22 cellular contexts compared by ENCODE assay signal in genomic region chr20:62769346-62770071, GRCh38. TPM values are rescaled to one million over a fixed set of nuclear protein-coding genes. Genes with fewer than 3 reads are reported as not detected.
DNase-seq lines count a peak whose midpoint lies in the region; ATAC-seq, FAIRE-seq and TF ChIP-seq lines count a peak whose summit lies in the region.
"Had no signal": no experiment of that assay in that cellular context is flagged by ENCODE, and none has a peak within 500 bp of the region (broad histone marks: within the 10 kb centered on the region; RNA-seq: fewer than 3 reads in every experiment).

No MANE protein-coding gene starts in this region.

- peak overlapping the region in 2 of 7 donors; percentile 55 to 68 for H3K27ac Mint-ChIP-seq in CD14-positive monocyte
- H3K27ac Mint-ChIP-seq: activated naive CD8-positive, alpha-beta T cell treated with anti-CD3 and anti-CD28 coated beads, Interleukin-2, amount 10 ng/mL, durations not matched to agents 7 days and 5 days; stimulated activated naive CD8-positive, alpha-beta T cell treated with anti-CD3 and anti-CD28 coated beads, Interleukin-15, Interleukin-2, amounts not matched to agents 100 ng/mL and 50 ng/mL, for 24 hours; T-helper 1 cell treated with Interleukin-12 subunit alpha and Interleukin-12 subunit beta and Interleukin-4 antibody, amounts not matched to agents 30 μg/mL and 1 μg/mL, for 36 hours had no signal

- 32% methylated on average over 16 of the region's 16 CpGs for WGBS in K562 (ENCODE audit: insufficient coverage, low coverage, missing lambda C conversion rate)

- peaks cover 3 to 16% (median 10%) of the 10 kb centered on the region in 3 donors for H3K27me3 Mint-ChIP-seq in CD14-positive monocyte (ENCODE audit: low read depth in 3 of 3)
- H3K27me3 Mint-ChIP-seq: activated naive CD8-positive, alpha-beta T cell treated with anti-CD3 and anti-CD28 coated beads, Interleukin-2, amount 10 ng/mL, durations not matched to agents 7 days and 5 days; stimulated activated naive CD8-positive, alpha-beta T cell treated with anti-CD3 and anti-CD28 coated beads, Interleukin-15, Interleukin-2, amounts not matched to agents 100 ng/mL and 50 ng/mL, for 24 hours had no signal

- H4K20me1 ChIP-seq in K562 (replicated peaks; ENCODE audit: control insufficient read depth, insufficient read depth, low read length) (peaks cover 19% of the 10 kb centered on the region), osteoblast (ENCODE audit: insufficient read depth, low read length) (no peaks in the 10 kb centered on the region)

- H3K9me3 Mint-ChIP-seq in CD14-positive monocyte = no peaks in the 10 kb centered on the region
- H3K9me3 Mint-ChIP-seq: activated naive CD8-positive, alpha-beta T cell treated with anti-CD3 and anti-CD28 coated beads, Interleukin-2, amount 10 ng/mL, durations not matched to agents 7 days and 5 days; neural crest cell; stimulated activated naive CD8-positive, alpha-beta T cell treated with anti-CD3 and anti-CD28 coated beads, Interleukin-15, Interleukin-2, amounts not matched to agents 100 ng/mL and 50 ng/mL, for 24 hours; T-helper 1 cell treated with Interleukin-12 subunit alpha and Interleukin-12 subunit beta and Interleukin-4 antibody, amounts not matched to agents 30 μg/mL and 1 μg/mL, for 36 hours had no signal

- peak; percentile 36 for DNase-seq in CD14-positive monocyte (ENCODE audit: low spot score)
- DNase-seq in K562 (ENCODE audit: extremely low read depth in 1 of 4, low spot score in 3 of 4) = no peak
- DNase-seq in kidney = peak; percentile 59
- peak; percentile 83 for DNase-seq in osteoblast (ENCODE audit: insufficient read length, low spot score, missing footprints)
- no peak for DNase-seq in SJCRH30
- no peak for DNase-seq in activated CD8-positive, alpha-beta memory T cell treated with anti-CD3 and anti-CD28 coated beads for 24 hours
- DNase-seq in D721Med (ENCODE audit: insufficient read length, low spot score) = no peak
- DNase-seq: activated effector memory CD4-positive, alpha-beta T cell treated with anti-CD3 and anti-CD28 coated beads, Interleukin-2, amount 50 U/mL, for 16 hours; activated naive CD8-positive, alpha-beta T cell treated with anti-CD3 and anti-CD28 coated beads, Interleukin-2, amount 10 ng/mL, durations not matched to agents 7 days and 5 days; activated T-cell treated with anti-CD3 and anti-CD28 coated beads, Interleukin-2, amount 50 U/mL, for 1 hour; Caco-2; cerebellar nuclear complex; NCI-H2029 treated with DMSO at 0.1 percent for 48 hours had no signal

- H3K4me2 ChIP-seq in K562 (ENCODE audit: insufficient read depth, low read length) (no peak overlapping the region), osteoblast (ENCODE audit: insufficient read depth, low read length) (no peak overlapping the region)

- H2AFZ ChIP-seq in K562 (ENCODE audit: low read depth, low read length) (no peak overlapping the region), osteoblast (ENCODE audit: low read length) (no peak overlapping the region)

- BruUV-seq in K562 (replicated peaks; lab: Mats Ljungman, UMichigan) = no TSS peak

- POLR2A ChIA-PET in K562 (lab: Yijun Ruan, JAX) = interaction anchor here (0.6 to 1.1 kb wide), 3 partner anchors 10 to 232 kb away, joined by 3 to 5 read pairs (median 3); no protein-coding TSS in a partner anchor

- CTCF ChIA-PET in K562 (lab: Yijun Ruan, JAX; ENCODE audit: low intra/inter-chr PET ratio) = no interaction called here

- H3K4me1 Mint-ChIP-seq in CD14-positive monocyte = peaks cover 27% of the 10 kb centered on the region

- peaks cover 0 to 54% of the 10 kb centered on the region in 2 experiments; a peak in 3 of 5 replicates for H3K4me1 ChIP-seq in K562 (replicated peaks in 1 of 2; ENCODE audit: control insufficient read depth in 2 of 2, insufficient read depth in 2 of 2, low read length in 2 of 2)
- peaks cover 0 to 37% of the 10 kb centered on the region in 2 donors for H3K4me1 ChIP-seq in kidney (ENCODE audit: control insufficient read depth in 1 of 2, insufficient read depth in 1 of 2, low read depth in 1 of 2, low read length in 2 of 2)
- no peaks in the 10 kb centered on the region for H3K4me1 ChIP-seq in osteoblast (ENCODE audit: insufficient read depth, low read length)
- H3K4me1 ChIP-seq in SJCRH30 = peaks cover 23% of the 10 kb centered on the region
- H3K4me1 ChIP-seq: prostate gland had no signal

- TF ChIP-seq RAD21 in K562 (CRISPR knock-in tag; conservative IDR thresholded peaks at IDR 0.05 in 1 of 2, IDR thresholded peaks at IDR 0.05 in 1 of 2) = no peak

- no peaks in the 10 kb centered on the region for H3K36me3 ChIP-seq in K562 (ENCODE audit: control insufficient read depth, insufficient read depth, low read length)
- H3K36me3 ChIP-seq in kidney (ENCODE audit: control insufficient read depth in 1 of 2, insufficient read depth in 2 of 2, low read length in 2 of 2) = no peaks in the 10 kb centered on the region
- H3K36me3 ChIP-seq in osteoblast (ENCODE audit: insufficient read depth, low read length) = no peaks in the 10 kb centered on the region
- no peaks in the 10 kb centered on the region for H3K36me3 ChIP-seq in SJCRH30
- H3K36me3 ChIP-seq: prostate gland had no signal

- H3K4me3 Mint-ChIP-seq in CD14-positive monocyte = no peak overlapping the region
- H3K4me3 Mint-ChIP-seq: activated naive CD8-positive, alpha-beta T cell treated with anti-CD3 and anti-CD28 coated beads, Interleukin-2, amount 10 ng/mL, durations not matched to agents 7 days and 5 days; neural crest cell; stimulated activated naive CD8-positive, alpha-beta T cell treated with anti-CD3 and anti-CD28 coated beads, Interleukin-15, Interleukin-2, amounts not matched to agents 100 ng/mL and 50 ng/mL, for 24 hours; T-helper 1 cell treated with Interleukin-12 subunit alpha and Interleukin-12 subunit beta and Interleukin-4 antibody, amounts not matched to agents 30 μg/mL and 1 μg/mL, for 36 hours had no signal

- no peaks in the 10 kb centered on the region for H3K9me3 ChIP-seq in K562 (replicated peaks; ENCODE audit: control insufficient read depth, insufficient read depth, low read depth, low read length)
- H3K9me3 ChIP-seq in kidney (ENCODE audit: control insufficient read depth in 1 of 2, low read length in 2 of 2) = no peaks in the 10 kb centered on the region
- H3K9me3 ChIP-seq in osteoblast (ENCODE audit: low read depth, low read length) = no peaks in the 10 kb centered on the region
- H3K9me3 ChIP-seq in SJCRH30 (replicated peaks) = no peaks in the 10 kb centered on the region
- H3K9me3 ChIP-seq: Caco-2, prostate gland had no signal

- peaks cover 4% of the 10 kb centered on the region for H3K9me1 ChIP-seq in K562 (ENCODE audit: control insufficient read depth, insufficient read depth, low read length)

- no peak for TF ChIP-seq CTCF in CD14-positive monocyte (IDR thresholded peaks at IDR 0.05)
- TF ChIP-seq CTCF in K562 (IDR thresholded peaks at IDR 0.05 in 2 of 3, conservative IDR thresholded peaks at IDR 0.05 in 1 of 3; ENCODE audit: insufficient read depth in 2 of 3, low read depth in 1 of 3, low read length in 3 of 3) = no peak
- no peak for TF ChIP-seq CTCF in kidney (IDR thresholded peaks at IDR 0.05; ENCODE audit: borderline replicate concordance, extremely low read depth, insufficient read depth)
- TF ChIP-seq CTCF in osteoblast (IDR thresholded peaks at IDR 0.05; ENCODE audit: extremely low read depth, low read depth, low read length) = no peak
- no peak for TF ChIP-seq CTCF in D721Med (IDR thresholded peaks at IDR 0.05; ENCODE audit: insufficient read depth, missing control alignments)

- no peak overlapping the region for H3K4me3 ChIP-seq in K562
- H3K4me3 ChIP-seq in kidney (ENCODE audit: low read length in 2 of 2) = no peak overlapping the region
- H3K4me3 ChIP-seq in osteoblast (ENCODE audit: insufficient read depth, low read length) = no peak overlapping the region
- no peak overlapping the region for H3K4me3 ChIP-seq in SJCRH30
- H3K4me3 ChIP-seq: lung, prostate gland had no signal

- TF ChIP-seq EP300 in K562 (IDR thresholded peaks at IDR 0.05; ENCODE audit: low read length) = no peak

- no peaks in the 10 kb centered on the region for H3K36me3 Mint-ChIP-seq in CD14-positive monocyte
- H3K36me3 Mint-ChIP-seq: activated naive CD8-positive, alpha-beta T cell treated with anti-CD3 and anti-CD28 coated beads, Interleukin-2, amount 10 ng/mL, durations not matched to agents 7 days and 5 days had no signal

- TF ChIP-seq POLR2A in K562 (conservative IDR thresholded peaks at IDR 0.05) = no peak

- intact Hi-C loops in CD14-positive monocyte (cut with micrococcal nuclease) (no loop called here), K562 (cut with micrococcal nuclease) (no loop called here), kidney (cut with DNase I) (no loop called here)

- FAIRE-seq in K562 (lab: Jason Lieb, UNC) (no peak), kidney (lab: Jason Lieb, UNC) (no peak), D721Med (lab: Jason Lieb, UNC) (no peak)
- FAIRE-seq: GM19239, islet of Langerhans, RCC 7860 had no signal

- peak overlapping the region in 1 of 2 experiments; percentile 14; a peak in 1 of 4 replicates for H3K9ac ChIP-seq in K562 (ENCODE audit: insufficient read depth in 1 of 2, low read depth in 2 of 2, low read length in 2 of 2)
- H3K9ac ChIP-seq in kidney (ENCODE audit: low read length in 2 of 2) = no peak overlapping the region

- in situ Hi-C loops in K562 (cut with MboI) = no loop called here

- H3K27me3 ChIP-seq in K562 (ENCODE audit: control insufficient read depth in 2 of 2, insufficient read depth in 2 of 2, low read length in 2 of 2) (peaks cover 0 to 18% of the 10 kb centered on the region in 2 experiments; a peak in 3 of 5 replicates), osteoblast (ENCODE audit: insufficient read depth, low read length) (peaks cover 13% of the 10 kb centered on the region), SJCRH30 (peaks cover 35% of the 10 kb centered on the region)

- ATAC-seq in K562 (no peak), HG03342 (IDR thresholded peaks at IDR 0.05; ENCODE audit: unreplicated experiment) (no peak)

- H3K79me2 ChIP-seq in K562 (ENCODE audit: control insufficient read depth, insufficient read depth, low read length) (no peaks in the 10 kb centered on the region), osteoblast (ENCODE audit: insufficient read depth, low read length) (no peaks in the 10 kb centered on the region)

- no peak overlapping the region for H3K27ac ChIP-seq in K562 (ENCODE audit: extremely low read depth, low read depth, low read length)
- H3K27ac ChIP-seq in kidney (ENCODE audit: low read depth in 2 of 2, low read length in 2 of 2) = no peak overlapping the region
- H3K27ac ChIP-seq in osteoblast (ENCODE audit: low read depth, low read length) = no peak overlapping the region
- no peak overlapping the region for H3K27ac ChIP-seq in SJCRH30
- H3K27ac ChIP-seq: prostate gland had no signal

RNA-seq across cellular contexts. Expression of gene MRGBP, which starts 26.8 kb away (rescaled TPM):
- polyA plus RNA-seq in CD14-positive monocyte = 10 to 100 TPM; 10.2 to 10.5 TPM
- total RNA-seq in K562 (2011; cell fraction: chromatin; rRNA removed; ENCODE audit: low replicate concordance) = 11.0 and 21.6 TPM in 2 replicates
- total RNA-seq in K562 (2011; cell fraction: nucleolus; rRNA removed) = 16.4 and 17.2 TPM in 2 replicates
- 12.8 and 15.0 TPM in 2 replicates for total RNA-seq in K562 (2011; cell fraction: nucleoplasm; rRNA removed)
- total RNA-seq in K562 (2014; rRNA removed) = 31.3 and 37.0 TPM in 2 replicates
- total RNA-seq in K562 (2014; rRNA removed; fragmentation: Illumina TruSeq; extraction: Trizol) = 18.1 TPM in 2 replicates
- 25.2 and 25.7 TPM in 2 replicates for total RNA-seq in K562 (2015; rRNA removed; fragmentation: Illumina TruSeq; extraction: Trizol)
- total RNA-seq in K562 (2021) = 25.1 and 26.1 TPM in 2 replicates
- polyA plus RNA-seq in K562 (2011; rRNA removed) = 18.7 and 20.7 TPM in 2 replicates
- polyA plus RNA-seq in K562 (2011; cell fraction: cytosol; rRNA removed) = 20.8 and 28.5 TPM in 2 replicates
- polyA plus RNA-seq in K562 (2011; cell fraction: nucleus; rRNA removed) = 27.0 and 39.1 TPM in 2 replicates
- polyA plus RNA-seq in K562 (2012) = 14.8 and 21.7 TPM in 2 replicates
- 18.4 and 21.0 TPM in 2 replicates for polyA plus RNA-seq in K562 (2014; fragmentation: Illumina TruSeq; extraction: Trizol)
- polyA plus RNA-seq in K562 (2014; fragmentation: Nextera tagmentation; extraction: Ambion mirVana) = 1 to 10 TPM; 1.9 to 2.8 TPM
- 26.3 and 26.7 TPM in 2 replicates for polyA plus RNA-seq in K562 (2014; rRNA removed)
- polyA minus RNA-seq in K562 (2011; rRNA and poly(A)+ RNA removed) = 12.7 and 15.7 TPM in 2 replicates
- 9.6 and 11.5 TPM in 2 replicates for polyA minus RNA-seq in K562 (2011; cell fraction: cytosol; rRNA and poly(A)+ RNA removed)
- 9.4 and 12.2 TPM in 2 replicates for polyA minus RNA-seq in K562 (2011; cell fraction: nucleus; rRNA and poly(A)+ RNA removed)
- 7.6 TPM for total RNA-seq in kidney
- 9.0 TPM for polyA plus RNA-seq in kidney (ENCODE audit: insufficient read depth, low read depth, low replicate concordance)
- 14.1 and 15.2 TPM in 2 replicates for total RNA-seq in osteoblast
- 52.5 and 57.4 TPM in 2 replicates for total RNA-seq in SJCRH30 (2014; rRNA removed; shearing (Covaris generic))

RNA-seq across cellular contexts. Expression of gene OGFR, which starts 35.1 kb away (rescaled TPM):
- polyA plus RNA-seq in CD14-positive monocyte (10 to 100 TPM; 47.8 to 79.3 TPM), K562 (2011; rRNA removed) (23.3 and 25.4 TPM in 2 replicates), K562 (2014; fragmentation: Illumina TruSeq; extraction: Trizol) (16.6 and 22.0 TPM in 2 replicates), K562 (2014; fragmentation: Nextera tagmentation; extraction: Ambion mirVana) (under 1 TPM; 0.39 TPM), K562 (2014; rRNA removed) (34.2 and 36.7 TPM in 2 replicates), kidney (ENCODE audit: insufficient read depth, low read depth, low replicate concordance) (33.7 TPM)
- 16.5 and 43.5 TPM in 2 replicates for total RNA-seq in K562 (2011; cell fraction: chromatin; rRNA removed; ENCODE audit: low replicate concordance)
- total RNA-seq in K562 (2011; cell fraction: nucleolus; rRNA removed) = 33.8 and 38.4 TPM in 2 replicates
- total RNA-seq in K562 (2011; cell fraction: nucleoplasm; rRNA removed) = 22.4 and 24.6 TPM in 2 replicates
- total RNA-seq in K562 (2014; rRNA removed) (56.3 and 56.5 TPM in 2 replicates), K562 (2014; rRNA removed; fragmentation: Illumina TruSeq; extraction: Trizol) (8.9 and 10.3 TPM in 2 replicates), K562 (2015; rRNA removed; fragmentation: Illumina TruSeq; extraction: Trizol) (17.5 and 18.7 TPM in 2 replicates), K562 (2021) (33.1 and 36.5 TPM in 2 replicates), kidney (46.8 TPM), osteoblast (32.4 and 39.1 TPM in 2 replicates)
- polyA plus RNA-seq in K562 (2011; cell fraction: cytosol; rRNA removed) = 15.8 and 36.7 TPM in 2 replicates
- 32.3 and 48.8 TPM in 2 replicates for polyA plus RNA-seq in K562 (2011; cell fraction: nucleus; rRNA removed)
- polyA plus RNA-seq in K562 (2012) = 21.1 and 26.0 TPM in 2 replicates
- 17.7 and 23.1 TPM in 2 replicates for polyA minus RNA-seq in K562 (2011; rRNA and poly(A)+ RNA removed)
- polyA minus RNA-seq in K562 (2011; cell fraction: cytosol; rRNA and poly(A)+ RNA removed) = 19.9 and 22.3 TPM in 2 replicates
- polyA minus RNA-seq in K562 (2011; cell fraction: nucleus; rRNA and poly(A)+ RNA removed) = 8.8 and 9.7 TPM in 2 replicates
- total RNA-seq in SJCRH30 (2014; rRNA removed; shearing (Covaris generic)) = 46.6 and 49.0 TPM in 2 replicates

RNA-seq across cellular contexts. Expression of gene COL9A3, which starts 47.3 kb away (rescaled TPM):
- 1 to 10 TPM; 1.8 to 2.6 TPM for polyA plus RNA-seq in CD14-positive monocyte
- 2.5 and 7.3 TPM in 2 replicates for total RNA-seq in K562 (2011; cell fraction: chromatin; rRNA removed; ENCODE audit: low replicate concordance)
- total RNA-seq in K562 (2011; cell fraction: nucleolus; rRNA removed) = 4.0 and 4.9 TPM in 2 replicates
- total RNA-seq in K562 (2011; cell fraction: nucleoplasm; rRNA removed) = 2.8 and 4.0 TPM in 2 replicates
- 0.77 and 1.9 TPM in 2 replicates for total RNA-seq in K562 (2014; rRNA removed)
- total RNA-seq in K562 (2014; rRNA removed; fragmentation: Illumina TruSeq; extraction: Trizol) = 0.18 and 0.51 TPM in 2 replicates
- total RNA-seq in K562 (2015; rRNA removed; fragmentation: Illumina TruSeq; extraction: Trizol) = 0.98 and 1.4 TPM in 2 replicates
- total RNA-seq in K562 (2021) = 1.3 and 1.7 TPM in 2 replicates
- polyA plus RNA-seq in K562 (2011; rRNA removed) = 1.3 and 2.5 TPM in 2 replicates
- 1.7 and 1.9 TPM in 2 replicates for polyA plus RNA-seq in K562 (2011; cell fraction: cytosol; rRNA removed)
- 12.1 and 20.8 TPM in 2 replicates for polyA plus RNA-seq in K562 (2011; cell fraction: nucleus; rRNA removed)
- polyA plus RNA-seq in K562 (2012) = 2.0 and 3.0 TPM in 2 replicates
- polyA plus RNA-seq in K562 (2014; fragmentation: Illumina TruSeq; extraction: Trizol) = 0.48 and 0.76 TPM in 2 replicates
- under 1 TPM in 1 of 2 experiments, not detected in 1; 0.14 TPM for polyA plus RNA-seq in K562 (2014; fragmentation: Nextera tagmentation; extraction: Ambion mirVana)
- 3.0 and 3.6 TPM in 2 replicates for polyA plus RNA-seq in K562 (2014; rRNA removed)
- polyA minus RNA-seq in K562 (2011; rRNA and poly(A)+ RNA removed) = 0.35 and 0.87 TPM in 2 replicates
- polyA minus RNA-seq in K562 (2011; cell fraction: cytosol; rRNA and poly(A)+ RNA removed) = 1.3 TPM in 1 of 2 replicates, not detected in the other
- 1.2 and 2.3 TPM in 2 replicates for polyA minus RNA-seq in K562 (2011; cell fraction: nucleus; rRNA and poly(A)+ RNA removed)
- total RNA-seq in kidney = 4.3 TPM
- polyA plus RNA-seq in kidney (ENCODE audit: insufficient read depth, low read depth, low replicate concordance) = 2.3 TPM
- total RNA-seq in osteoblast = not detected in 2 replicates
- total RNA-seq in SJCRH30 (2014; rRNA removed; shearing (Covaris generic)) = 2.0 and 2.1 TPM in 2 replicates

Comparison
In these comparisons a context has a peak if more than half of its experiments do, and no peak if none do; other contexts are left out.
1. DNase-seq: peak in CD14-positive monocyte (single experiment), kidney (single experiment) and osteoblast (single experiment); none in K562 (0 of 4), SJCRH30 (0 of 2), activated CD8-positive, alpha-beta memory T cell treated with anti-CD3 and anti-CD28 coated beads for 24 hours (single experiment) and D721Med (single experiment).